ENCODE assay signal across 29 cellular contexts in the genomic region with DNA sequence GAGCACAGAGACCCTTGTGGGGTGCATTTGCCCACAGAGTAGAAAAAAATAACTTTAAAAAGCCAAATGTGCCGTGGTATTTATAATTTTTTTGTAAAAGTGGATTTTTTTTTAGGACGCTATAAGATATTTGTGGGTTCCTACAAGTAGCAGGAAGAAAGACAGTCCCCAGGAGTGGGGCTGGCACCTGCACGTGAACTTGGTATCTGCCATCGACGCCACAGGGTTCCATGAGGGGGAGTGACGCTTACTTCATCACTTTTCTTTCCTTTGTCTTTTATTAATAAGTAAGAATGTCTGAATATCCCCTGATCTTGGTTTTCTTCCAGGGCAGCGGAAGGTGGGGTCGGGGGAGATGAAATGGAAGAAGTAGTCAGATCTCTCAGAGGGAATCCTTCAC.
"Had no signal": no experiment of that assay in that cellular context is flagged by ENCODE, and none has a peak within 500 bp of the region (broad histone marks: within the 10 kb centered on the region; RNA-seq: fewer than 3 reads in every experiment).

No MANE protein-coding gene starts in this region.

- H3K4me3 ChIP-seq: heart left ventricle, left lung, lower lobe of right lung, right atrium auricular region, right lobe of liver, stomach, testis, thyroid gland, transverse colon, upper lobe of left lung, vagina had no signal

- H3K4me1 Mint-ChIP-seq: stimulated activated naive B cell treated with anti-CD40 and anti-IgM and Interleukin-4, amounts not matched to agents 10 μg/mL and 1 μg/mL and 100 μg/mL, for 72 hours had no signal

- ATAC-seq: left lung; naive thymus-derived CD8-positive, alpha-beta T cell; stimulated activated naive B cell treated with anti-CD40 and anti-IgM and Interleukin-4, amounts not matched to agents 10 μg/mL and 1 μg/mL and 100 μg/mL, for 72 hours; stimulated activated naive CD8-positive, alpha-beta T cell treated with anti-CD3 and anti-CD28 coated beads, Interleukin-15, Interleukin-2, amounts not matched to agents 100 U/mL and 50 U/mL, for 24 hours had no signal

- H3K27ac Mint-ChIP-seq: progenitor cell of endocrine pancreas; stimulated activated naive B cell treated with anti-CD40 and anti-IgM and Interleukin-4, amounts not matched to agents 10 μg/mL and 1 μg/mL and 100 μg/mL, for 72 hours had no signal

- H3K9me3 Mint-ChIP-seq: immature natural killer cell; stimulated activated naive B cell treated with anti-CD40 and anti-IgM and Interleukin-4, amounts not matched to agents 10 μg/mL and 1 μg/mL and 100 μg/mL, for 72 hours had no signal

- H2AFZ ChIP-seq: parathyroid adenoma had no signal

- H3K4me3 Mint-ChIP-seq: immature natural killer cell; naive thymus-derived CD8-positive, alpha-beta T cell; stimulated activated naive B cell treated with anti-CD40 and anti-IgM and Interleukin-4, amounts not matched to agents 10 μg/mL and 1 μg/mL and 100 μg/mL, for 72 hours had no signal

- H3K9ac ChIP-seq: parathyroid adenoma had no signal

- H3K27ac ChIP-seq: heart left ventricle, left lung, lower lobe of right lung, parathyroid adenoma, right atrium auricular region, right lobe of liver, stomach, testis, thyroid gland, transverse colon, upper lobe of left lung, vagina had no signal

- DNase-seq: hypothalamus; immature natural killer cell; kidney; left colon; left lung; lower lobe of right lung; mammary epithelial cell; mesenchymal stem cell; occipital lobe; right lobe of liver; small intestine; stimulated activated CD4-positive, alpha-beta T cell treated with anti-CD3 and anti-CD28 coated beads, Interleukin-1b, Interleukin-23, amount 100 ng/mL, for 48 hours; stimulated activated CD4-positive, alpha-beta T cell treated with anti-CD3 and anti-CD28 coated beads, Interleukin-2, amount 100 ng/mL, for 48 hours; stimulated activated CD4-positive, alpha-beta T cell treated with anti-CD3 and anti-CD28 coated beads, Interleukin-4, amount 100 ng/mL, for 4 hours; stimulated activated CD8-positive, alpha-beta memory T cell treated with anti-CD3 and anti-CD28 coated beads, Interleukin-4, amount 100 ng/mL, for 48 hours; stimulated activated naive B cell treated with anti-CD40 and anti-IgM and Interleukin-4, amounts not matched to agents 10 μg/mL and 1 μg/mL and 100 μg/mL, for 72 hours; stimulated activated naive CD8-positive, alpha-beta T cell treated with anti-CD3 and anti-CD28 coated beads, Interleukin-15, Interleukin-2, amounts not matched to agents 100 U/mL and 50 U/mL, for 24 hours; stomach; testis; thyroid gland; transverse colon; upper lobe of left lung had no signal

- H3K27me3 Mint-ChIP-seq: naive thymus-derived CD8-positive, alpha-beta T cell; progenitor cell of endocrine pancreas; stimulated activated naive B cell treated with anti-CD40 and anti-IgM and Interleukin-4, amounts not matched to agents 10 μg/mL and 1 μg/mL and 100 μg/mL, for 72 hours had no signal

- H3K27me3 ChIP-seq: heart left ventricle, left lung, neutrophil, right atrium auricular region, right lobe of liver, stomach, testis, thyroid gland, transverse colon, upper lobe of left lung, vagina had no signal

- H3K4me1 ChIP-seq: lower lobe of right lung, parathyroid adenoma, right atrium auricular region, right lobe of liver, stomach, testis, thyroid gland, transverse colon, vagina had no signal

- H3K9me3 ChIP-seq: left lung, neutrophil, right lobe of liver, testis, thyroid gland, transverse colon had no signal
